ENCODE assay signal across 1 cellular context in the genomic region with DNA sequence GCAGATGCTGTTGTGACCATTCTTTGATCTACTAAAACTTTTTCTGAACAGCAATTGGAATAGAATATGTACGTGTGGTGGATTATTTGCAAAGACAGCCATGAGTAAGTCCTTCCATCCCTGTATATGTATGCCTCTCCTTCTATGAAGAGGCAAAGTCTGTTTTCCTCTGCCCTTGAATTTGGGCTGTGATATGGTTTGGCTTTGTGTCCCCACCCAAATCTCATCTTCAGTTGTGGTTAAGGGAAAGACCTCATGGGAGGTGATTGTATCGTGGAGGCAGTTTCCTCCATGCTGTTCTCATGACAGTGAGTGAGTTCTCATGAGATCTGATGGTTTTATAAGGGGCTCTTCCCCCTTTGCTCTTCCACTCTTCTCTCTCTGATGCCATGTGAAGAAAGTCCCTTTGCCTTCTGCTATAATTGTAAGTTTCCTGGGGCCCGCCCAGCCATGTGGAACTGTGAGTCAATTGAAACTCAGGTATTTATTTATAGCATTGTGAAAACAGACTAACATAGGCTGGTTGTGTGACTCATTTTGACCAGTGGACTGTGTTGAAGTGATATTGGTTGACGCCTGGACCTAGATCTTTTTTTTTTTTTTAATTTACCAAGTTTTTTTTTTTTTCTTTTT.
TF ChIP-seq lines count a peak whose summit lies in the region.

No MANE protein-coding gene starts in this region.

TF ChIP-seq in HCT116, 20 proteins besides CTCF, POLR2A, EP300 and RAD21:
- TF ChIP-seq, protein P1, sequence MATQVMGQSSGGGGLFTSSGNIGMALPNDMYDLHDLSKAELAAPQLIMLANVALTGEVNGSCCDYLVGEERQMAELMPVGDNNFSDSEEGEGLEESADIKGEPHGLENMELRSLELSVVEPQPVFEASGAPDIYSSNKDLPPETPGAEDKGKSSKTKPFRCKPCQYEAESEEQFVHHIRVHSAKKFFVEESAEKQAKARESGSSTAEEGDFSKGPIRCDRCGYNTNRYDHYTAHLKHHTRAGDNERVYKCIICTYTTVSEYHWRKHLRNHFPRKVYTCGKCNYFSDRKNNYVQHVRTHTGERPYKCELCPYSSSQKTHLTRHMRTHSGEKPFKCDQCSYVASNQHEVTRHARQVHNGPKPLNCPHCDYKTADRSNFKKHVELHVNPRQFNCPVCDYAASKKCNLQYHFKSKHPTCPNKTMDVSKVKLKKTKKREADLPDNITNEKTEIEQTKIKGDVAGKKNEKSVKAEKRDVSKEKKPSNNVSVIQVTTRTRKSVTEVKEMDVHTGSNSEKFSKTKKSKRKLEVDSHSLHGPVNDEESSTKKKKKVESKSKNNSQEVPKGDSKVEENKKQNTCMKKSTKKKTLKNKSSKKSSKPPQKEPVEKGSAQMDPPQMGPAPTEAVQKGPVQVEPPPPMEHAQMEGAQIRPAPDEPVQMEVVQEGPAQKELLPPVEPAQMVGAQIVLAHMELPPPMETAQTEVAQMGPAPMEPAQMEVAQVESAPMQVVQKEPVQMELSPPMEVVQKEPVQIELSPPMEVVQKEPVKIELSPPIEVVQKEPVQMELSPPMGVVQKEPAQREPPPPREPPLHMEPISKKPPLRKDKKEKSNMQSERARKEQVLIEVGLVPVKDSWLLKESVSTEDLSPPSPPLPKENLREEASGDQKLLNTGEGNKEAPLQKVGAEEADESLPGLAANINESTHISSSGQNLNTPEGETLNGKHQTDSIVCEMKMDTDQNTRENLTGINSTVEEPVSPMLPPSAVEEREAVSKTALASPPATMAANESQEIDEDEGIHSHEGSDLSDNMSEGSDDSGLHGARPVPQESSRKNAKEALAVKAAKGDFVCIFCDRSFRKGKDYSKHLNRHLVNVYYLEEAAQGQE (IDR thresholded peaks at IDR 0.05; ENCODE audit: low read depth): no peak
- TF ChIP-seq, protein P2, sequence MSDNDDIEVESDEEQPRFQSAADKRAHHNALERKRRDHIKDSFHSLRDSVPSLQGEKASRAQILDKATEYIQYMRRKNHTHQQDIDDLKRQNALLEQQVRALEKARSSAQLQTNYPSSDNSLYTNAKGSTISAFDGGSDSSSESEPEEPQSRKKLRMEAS (IDR thresholded peaks at IDR 0.05): 0 out of 2 replicates have a peak, but pooled peaks have one; percentile 32
